In the genomic region with DNA sequence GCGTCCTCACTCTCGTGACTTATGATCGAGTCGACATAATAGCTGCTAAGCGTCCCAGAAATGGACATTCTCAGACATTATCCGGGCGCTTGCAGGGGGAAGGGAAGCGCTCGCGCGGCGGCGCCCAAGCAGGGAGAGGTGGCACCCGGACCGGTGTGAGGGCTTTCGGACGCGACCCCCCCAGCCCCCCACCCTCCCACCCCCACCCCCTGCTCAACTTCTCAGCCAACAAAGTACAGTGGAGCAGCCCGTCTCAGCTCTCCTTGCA, we compare ENCODE assay signal across 8 cellular contexts. TPM values are rescaled to one million over a fixed set of nuclear protein-coding genes. Genes with fewer than 3 reads are reported as not detected.
A peak's percentile ranks its signal among the peaks of the same experiment; 100 is the strongest.
DNase-seq lines count a peak whose midpoint lies in the region; ATAC-seq, FAIRE-seq and TF ChIP-seq lines count a peak whose summit lies in the region.

A gene (minus strand): TSS at position 157 of the 268 bp plus-strand sequence. CDS start 89 bp downstream, at position 68.

- no peak for FAIRE-seq in GM12892 (lab: Jason Lieb, UNC)

- H3K36me3 Mint-ChIP-seq in activated T-cell treated with anti-CD3 and anti-CD28 coated beads, Interleukin-2, amount 50 U/mL, for 24 hours (ENCODE audit: low read depth), result no peaks in the 10 kb centered on the region
- peaks cover 1% of the 10 kb centered on the region for H3K36me3 Mint-ChIP-seq in activated T-helper 1 cell treated with anti-CD3 and anti-CD28 coated beads, Interleukin-12 subunit alpha, Interleukin-12 subunit beta, Interleukin-2, Interleukin-4 antibody, amounts not matched to agents 30 ng/mL and 10 ng/mL and 1 ng/mL, durations not matched to agents 14 hours and 24 hours and 36 hours (ENCODE audit: low read depth)

- peak within 1 kb of the TSS; percentile 80 for H3K4me3 Mint-ChIP-seq in activated T-cell treated with anti-CD3 and anti-CD28 coated beads, Interleukin-2, amount 50 U/mL, for 24 hours
- H3K4me3 Mint-ChIP-seq in activated T-helper 1 cell treated with anti-CD3 and anti-CD28 coated beads, Interleukin-12 subunit alpha, Interleukin-12 subunit beta, Interleukin-2, Interleukin-4 antibody, amounts not matched to agents 30 ng/mL and 10 ng/mL and 1 ng/mL, durations not matched to agents 14 hours and 24 hours and 36 hours, result peak within 1 kb of the TSS; percentile 85

- intact Hi-C loops in activated T-helper 1 cell treated with anti-CD3 and anti-CD28 coated beads, Interleukin-12 subunit alpha, Interleukin-12 subunit beta, Interleukin-2, Interleukin-4 antibody, amounts not matched to agents 30 ng/mL and 10 ng/mL and 1 ng/mL, durations not matched to agents 14 hours and 24 hours and 36 hours (cut with micrococcal nuclease), result no loop called here
- intact Hi-C loops in left lung (cut with DNase I), result no loop called here
- intact Hi-C loops in tibial artery (cut with DNase I; ENCODE audit: low total_unique reads), result no loop called here

- TF ChIP-seq CTCF in left lung (IDR thresholded peaks at IDR 0.05), result no peak
- no peak for TF ChIP-seq CTCF in tibial artery (IDR thresholded peaks at IDR 0.05)

- H3K9me3 ChIP-seq in left lung (no peaks in the 10 kb centered on the region), tibial artery (no peaks in the 10 kb centered on the region)

- H3K27me3 ChIP-seq in left lung (peaks cover 99 to 100% of the 10 kb centered on the region in 2 donors), tibial artery (peaks cover 0 to 99% of the 10 kb centered on the region in 2 donors)

- no peak for DNase-seq in activated T-cell treated with anti-CD3 and anti-CD28 coated beads, Interleukin-2, amount 50 U/mL, for 24 hours
- DNase-seq in activated T-cell treated with anti-CD3 and anti-CD28 coated beads, Interleukin-2, amount 50 U/mL, for 48 hours, result no peak
- no peak for DNase-seq in activated T-helper 1 cell treated with anti-CD3 and anti-CD28 coated beads, Interleukin-12 subunit alpha, Interleukin-12 subunit beta, Interleukin-2, Interleukin-4 antibody, amounts not matched to agents 30 ng/mL and 10 ng/mL and 1 ng/mL, durations not matched to agents 14 hours and 24 hours and 36 hours (ENCODE audit: low spot score)
- no peak for DNase-seq in left lung
- no peak for DNase-seq in tibial artery
- no peak for DNase-seq in NCI-H2029 (lab: John Stamatoyannopoulos, UW)
- no peak for DNase-seq in GM12892 (ENCODE audit: insufficient read length)
- DNase-seq in DMS153 treated with DMSO at 0.1 percent for 48 hours (lab: John Stamatoyannopoulos, UW; ENCODE audit: unreplicated experiment), result no peak

- H3K27ac ChIP-seq in left lung, result no peak within 1 kb of the TSS
- H3K27ac ChIP-seq in tibial artery, result no peak within 1 kb of the TSS

- H3K27me3 Mint-ChIP-seq in activated T-cell treated with anti-CD3 and anti-CD28 coated beads, Interleukin-2, amount 50 U/mL, for 24 hours, result peaks cover 90% of the 10 kb centered on the region
- H3K27me3 Mint-ChIP-seq in activated T-helper 1 cell treated with anti-CD3 and anti-CD28 coated beads, Interleukin-12 subunit alpha, Interleukin-12 subunit beta, Interleukin-2, Interleukin-4 antibody, amounts not matched to agents 30 ng/mL and 10 ng/mL and 1 ng/mL, durations not matched to agents 14 hours and 24 hours and 36 hours (ENCODE audit: insufficient read depth), result peaks cover 87% of the 10 kb centered on the region

- TF ChIP-seq POLR2A in GM12892 (IDR thresholded peaks at IDR 0.05; ENCODE audit: low read depth, low read length), result no peak

- H3K4me1 ChIP-seq in left lung, result peaks cover 14 to 27% of the 10 kb centered on the region in 2 donors
- H3K4me1 ChIP-seq in tibial artery, result peaks cover 0 to 25% (median 21%) of the 10 kb centered on the region in 4 donors

- H3K9me3 Mint-ChIP-seq in activated T-cell treated with anti-CD3 and anti-CD28 coated beads, Interleukin-2, amount 50 U/mL, for 24 hours, result no peaks in the 10 kb centered on the region
- no peaks in the 10 kb centered on the region for H3K9me3 Mint-ChIP-seq in activated T-helper 1 cell treated with anti-CD3 and anti-CD28 coated beads, Interleukin-12 subunit alpha, Interleukin-12 subunit beta, Interleukin-2, Interleukin-4 antibody, amounts not matched to agents 30 ng/mL and 10 ng/mL and 1 ng/mL, durations not matched to agents 14 hours and 24 hours and 36 hours

- peaks cover 10% of the 10 kb centered on the region for H3K4me1 Mint-ChIP-seq in activated T-cell treated with anti-CD3 and anti-CD28 coated beads, Interleukin-2, amount 50 U/mL, for 24 hours (ENCODE audit: low read depth)
- peaks cover 11% of the 10 kb centered on the region for H3K4me1 Mint-ChIP-seq in activated T-helper 1 cell treated with anti-CD3 and anti-CD28 coated beads, Interleukin-12 subunit alpha, Interleukin-12 subunit beta, Interleukin-2, Interleukin-4 antibody, amounts not matched to agents 30 ng/mL and 10 ng/mL and 1 ng/mL, durations not matched to agents 14 hours and 24 hours and 36 hours (ENCODE audit: low read depth)

- H3K27ac Mint-ChIP-seq in activated T-cell treated with anti-CD3 and anti-CD28 coated beads, Interleukin-2, amount 50 U/mL, for 24 hours, result peak within 1 kb of the TSS; percentile 85
- peak within 1 kb of the TSS; percentile 89 for H3K27ac Mint-ChIP-seq in activated T-helper 1 cell treated with anti-CD3 and anti-CD28 coated beads, Interleukin-12 subunit alpha, Interleukin-12 subunit beta, Interleukin-2, Interleukin-4 antibody, amounts not matched to agents 30 ng/mL and 10 ng/mL and 1 ng/mL, durations not matched to agents 14 hours and 24 hours and 36 hours

- H3K36me3 ChIP-seq in left lung (no peaks in the 10 kb centered on the region), tibial artery (no peaks in the 10 kb centered on the region)

- ATAC-seq in left lung, result no peak

- H3K4me3 ChIP-seq in left lung, result peak within 1 kb of the TSS; percentile 15 to 26
- peak within 1 kb of the TSS; percentile 27 to 42 for H3K4me3 ChIP-seq in tibial artery

RNA-seq across cellular contexts. Expression of the gene that starts here (rescaled TPM):
- total RNA-seq in activated T-helper 1 cell treated with anti-CD3 and anti-CD28 coated beads, Interleukin-12 subunit alpha, Interleukin-12 subunit beta, Interleukin-2, Interleukin-4 antibody, amounts not matched to agents 30 ng/mL and 10 ng/mL and 1 ng/mL, durations not matched to agents 14 hours and 24 hours and 36 hours, result 0.27 and 0.39 TPM in 2 replicates
- not detected for total RNA-seq in left lung
- 0.38 TPM for polyA plus RNA-seq in GM12892 (2012; ENCODE audit: missing spikeins)
